21 cellular contexts compared by ENCODE assay signal in genomic region chr9:133716564-133717112, GRCh38. TPM values are rescaled to one million over a fixed set of nuclear protein-coding genes. Genes with fewer than 3 reads are reported as not detected.
DNase-seq lines count a peak whose midpoint lies in the region; ATAC-seq, FAIRE-seq and TF ChIP-seq lines count a peak whose summit lies in the region.
"Had no signal": no experiment of that assay in that cellular context is flagged by ENCODE, and none has a peak within 500 bp of the region (broad histone marks: within the 10 kb centered on the region; RNA-seq: fewer than 3 reads in every experiment).

No MANE protein-coding gene starts in this region.

- WGBS in heart right ventricle, 2 donors = 73% methylated on average over 8 of the region's 8 CpGs
- 79 to 85% methylated on average over 8 of the region's 8 CpGs for WGBS in pancreas, 2 donors

- H3K4me3 ChIP-seq in BE2C (ENCODE audit: low read depth, low read length) = no peak overlapping the region
- no peak overlapping the region for H3K4me3 ChIP-seq in SJCRH30
- no peak overlapping the region for H3K4me3 ChIP-seq in heart right ventricle
- no peak overlapping the region for H3K4me3 ChIP-seq in pancreas
- H3K4me3 ChIP-seq: cardiac muscle cell, dorsolateral prefrontal cortex, gastrocnemius medialis, lower lobe of right lung, skin epidermis had no signal

- CTCF ChIA-PET in CD4-positive, alpha-beta T cell (lab: Charles Lee) = interaction anchor here (1.5 kb wide), 1 partner anchor 61 kb away, joined by 5 read pairs; no protein-coding TSS in a partner anchor

- TF ChIP-seq CTCF in BE2C (IDR thresholded peaks at IDR 0.05; ENCODE audit: low read depth, low read length) (no peak), heart right ventricle (IDR thresholded peaks at IDR 0.05) (no peak), pancreas (IDR thresholded peaks at IDR 0.05) (no peak)
- no peak for TF ChIP-seq CTCF in CD4-positive, alpha-beta T cell (IDR thresholded peaks at IDR 0.05)

- H3K9me3 Mint-ChIP-seq in activated naive CD8-positive, alpha-beta T cell treated with anti-CD3 and anti-CD28 coated beads for 36 hours = peaks cover 2% of the 10 kb centered on the region
- H3K9me3 Mint-ChIP-seq in CD4-positive, alpha-beta T cell = no peaks in the 10 kb centered on the region
- H3K9me3 Mint-ChIP-seq: CD8-positive, alpha-beta memory T cell had no signal

- H3K4me1 ChIP-seq in BE2C (peaks cover 38% of the 10 kb centered on the region), SJCRH30 (peaks cover 48% of the 10 kb centered on the region), heart right ventricle (peaks cover 5 to 31% (median 13%) of the 10 kb centered on the region in 9 donors), pancreas (no peaks in the 10 kb centered on the region)
- H3K4me1 ChIP-seq: gastrocnemius medialis had no signal

- ATAC-seq in heart right ventricle = peak in 6 of 8 donors; percentile 31 to 55 (median 36)
- peak in 1 of 4 donors; percentile 7 for ATAC-seq in pancreas
- no peak for ATAC-seq in GM19463 (IDR thresholded peaks at IDR 0.05; ENCODE audit: unreplicated experiment)
- no peak for ATAC-seq in CD4-positive, alpha-beta T cell (ENCODE audit: poor library complexity)
- ATAC-seq: gastrocnemius medialis had no signal

- no peaks in the 10 kb centered on the region for H3K27me3 ChIP-seq in BE2C
- no peaks in the 10 kb centered on the region for H3K27me3 ChIP-seq in SJCRH30
- H3K27me3 ChIP-seq in heart right ventricle = peaks cover 0 to 34% (median 31%) of the 10 kb centered on the region in 7 donors
- no peaks in the 10 kb centered on the region for H3K27me3 ChIP-seq in pancreas
- H3K27me3 ChIP-seq in CD4-positive, alpha-beta T cell (ENCODE audit: control insufficient read depth, insufficient read depth, low read length) = no peaks in the 10 kb centered on the region
- H3K27me3 ChIP-seq: cardiac muscle cell, dorsolateral prefrontal cortex had no signal

- no peak for FAIRE-seq in pancreas (lab: Jason Lieb, UNC)

- H3K27ac Mint-ChIP-seq in activated naive CD8-positive, alpha-beta T cell treated with anti-CD3 and anti-CD28 coated beads for 36 hours = no peak overlapping the region
- H3K27ac Mint-ChIP-seq in CD4-positive, alpha-beta T cell = no peak overlapping the region

- H3K27ac ChIP-seq in SJCRH30 (peak overlapping the region; percentile 91; the same call in 1 of the 2 replicates), heart right ventricle (peak overlapping the region in 3 of 10 donors; percentile 58 to 76 (median 72)), pancreas (no peak overlapping the region)
- no peak overlapping the region for H3K27ac ChIP-seq in CD4-positive, alpha-beta T cell (ENCODE audit: low read depth, low read length)
- H3K27ac ChIP-seq: cardiac muscle cell, dorsolateral prefrontal cortex, epithelial cell of prostate had no signal

- H3K4me1 Mint-ChIP-seq in activated naive CD8-positive, alpha-beta T cell treated with anti-CD3 and anti-CD28 coated beads for 36 hours = peaks cover 6% of the 10 kb centered on the region
- H3K4me1 Mint-ChIP-seq in CD4-positive, alpha-beta T cell (ENCODE audit: low read depth) = peaks cover 7% of the 10 kb centered on the region

- H3K9me3 ChIP-seq in BE2C = no peaks in the 10 kb centered on the region
- H3K9me3 ChIP-seq in SJCRH30 (replicated peaks) = 0 out of 2 replicates have a peak, but pooled peaks cover 2% of the 10 kb centered on the region
- H3K9me3 ChIP-seq in heart right ventricle = no peaks in the 10 kb centered on the region
- no peaks in the 10 kb centered on the region for H3K9me3 ChIP-seq in pancreas
- no peaks in the 10 kb centered on the region for H3K9me3 ChIP-seq in CD4-positive, alpha-beta T cell (ENCODE audit: control insufficient read depth, low read length)
- H3K9me3 ChIP-seq: gastrocnemius medialis, lower lobe of right lung had no signal

- no peaks in the 10 kb centered on the region for H3K36me3 ChIP-seq in BE2C
- no peaks in the 10 kb centered on the region for H3K36me3 ChIP-seq in SJCRH30
- H3K36me3 ChIP-seq in heart right ventricle = no peaks in the 10 kb centered on the region
- peaks cover 0 to 9% (median 0%) of the 10 kb centered on the region in 3 donors for H3K36me3 ChIP-seq in pancreas
- H3K36me3 ChIP-seq: cardiac muscle cell, gastrocnemius medialis, lower lobe of right lung had no signal

- intact Hi-C loops in heart right ventricle (cut with DNase I) = loop anchor here in 1 of 10 donors (10.0 kb wide), 1 partner anchor 132 kb away; no protein-coding TSS in a partner anchor
- intact Hi-C loops in pancreas (cut with DNase I) = no loop called here
- intact Hi-C loops in CD4-positive, alpha-beta T cell (cut with DNase I, micrococcal nuclease) = loop anchor here (2.0 to 5.0 kb wide), 2 partner anchors 114 to 126 kb away; no protein-coding TSS in a partner anchor

- no peak overlapping the region for H3K4me3 Mint-ChIP-seq in activated naive CD8-positive, alpha-beta T cell treated with anti-CD3 and anti-CD28 coated beads for 36 hours
- no peak overlapping the region for H3K4me3 Mint-ChIP-seq in CD4-positive, alpha-beta T cell
- H3K4me3 Mint-ChIP-seq: CD8-positive, alpha-beta memory T cell had no signal

- POLR2A ChIA-PET in CD4-positive, alpha-beta T cell (lab: Charles Lee) = interaction anchor here (1.2 kb wide), 1 partner anchor 61 kb away, joined by 5 read pairs; no protein-coding TSS in a partner anchor

- no peaks in the 10 kb centered on the region for H3K36me3 Mint-ChIP-seq in activated naive CD8-positive, alpha-beta T cell treated with anti-CD3 and anti-CD28 coated beads for 36 hours
- H3K36me3 Mint-ChIP-seq in CD4-positive, alpha-beta T cell (ENCODE audit: low read depth) = no peaks in the 10 kb centered on the region
- H3K36me3 Mint-ChIP-seq: CD8-positive, alpha-beta memory T cell had no signal

- peaks cover 3% of the 10 kb centered on the region for H3K27me3 Mint-ChIP-seq in activated naive CD8-positive, alpha-beta T cell treated with anti-CD3 and anti-CD28 coated beads for 36 hours
- no peaks in the 10 kb centered on the region for H3K27me3 Mint-ChIP-seq in CD4-positive, alpha-beta T cell

- DNase-seq in BE2C = peak; percentile 27
- peak in 1 of 2 experiments; percentile 8 for DNase-seq in SJCRH30
- peak in 1 of 2 donors; percentile 64 for DNase-seq in heart right ventricle
- peak in 4 of 6 donors; percentile 4 to 48 (median 36) for DNase-seq in pancreas
- no peak for DNase-seq in activated naive CD8-positive, alpha-beta T cell treated with anti-CD3 and anti-CD28 coated beads for 36 hours
- no peak for DNase-seq in DMS153 (lab: John Stamatoyannopoulos, UW)
- no peak for DNase-seq in CD4-positive, alpha-beta T cell
- DNase-seq: amniotic stem cell; DND-41; KG1; lower lobe of right lung; NCI-H2029 treated with DMSO at 0.1 percent for 48 hours; NCI-H446 treated with DMSO at 0.1 percent for 48 hours; stimulated activated CD4-positive, alpha-beta T cell treated with anti-CD3 and anti-CD28 coated beads, Interleukin-4, amount 100 ng/mL, for 4 hours had no signal

RNA-seq across cellular contexts. Expression of gene SARDH, which starts 21.5 kb away (rescaled TPM):
- polyA plus RNA-seq in BE2C (2012; ENCODE audit: insufficient read depth, insufficient read length, low read depth) = 6.3 TPM
- 15.7 and 18.5 TPM in 2 replicates for total RNA-seq in SJCRH30 (2014; rRNA removed; shearing (Covaris generic))
- total RNA-seq in heart right ventricle (1 to 10 TPM in 2 of 10 donors, under 1 TPM in 8; 0.28 to 1.8 (median 0.68) TPM), pancreas (10 to 100 TPM in 5 of 6 donors, 1 to 10 TPM in 1; 8.9 to 43.3 (median 25.9) TPM)
- polyA plus RNA-seq in heart right ventricle (under 1 TPM; 0.38 to 0.44 TPM), pancreas (10 to 100 TPM; 14.3 to 18.5 TPM)
- total RNA-seq in activated naive CD8-positive, alpha-beta T cell treated with anti-CD3 and anti-CD28 coated beads for 36 hours = 1 to 10 TPM; 2.3 to 2.7 TPM
- 10 to 100 TPM; 17.7 to 18.5 TPM for total RNA-seq in CD4-positive, alpha-beta T cell

Comparison
In these comparisons a context has a peak if more than half of its experiments do, and no peak if none do; other contexts are left out.
1. DNase-seq: peak in BE2C (single experiment) and pancreas (4 of 6); none in activated naive CD8-positive, alpha-beta T cell treated with anti-CD3 and anti-CD28 coated beads for 36 hours (single experiment), DMS153 (single experiment) and CD4-positive, alpha-beta T cell (0 of 10).
2. ATAC-seq: peak in heart right ventricle (6 of 8); none in GM19463 (single experiment) and CD4-positive, alpha-beta T cell (single experiment).
3. intact Hi-C loops: an anchor here in CD4-positive, alpha-beta T cell (2.0 to 5.0 kb wide); none called in pancreas.